17 cellular contexts compared by ENCODE assay signal in the genomic region with DNA sequence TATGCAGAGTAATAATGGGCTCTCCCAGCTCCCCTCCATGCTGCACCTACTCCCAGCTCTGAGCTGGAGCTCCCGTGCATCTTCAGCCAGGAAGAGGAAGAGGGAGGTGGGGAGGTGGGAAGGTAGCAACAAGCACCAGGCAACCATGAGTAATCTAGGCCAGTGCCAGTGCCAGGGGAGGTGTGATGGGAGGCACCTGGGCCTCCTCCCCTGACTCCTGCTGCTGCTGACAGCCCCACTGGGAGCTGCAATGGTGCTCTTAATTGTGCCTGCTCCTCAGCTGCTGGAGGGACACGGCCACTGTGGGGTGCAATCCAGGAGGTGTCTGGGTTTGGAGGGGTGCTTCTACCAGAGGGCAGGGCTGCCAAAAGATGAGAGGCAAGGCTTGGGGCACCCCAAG.
"Had no signal": no experiment of that assay in that cellular context is flagged by ENCODE, and none has a peak within 500 bp of the region (broad histone marks: within the 10 kb centered on the region; RNA-seq: fewer than 3 reads in every experiment).

No MANE protein-coding gene starts in this region.

- DNase-seq: activated CD4-positive, alpha-beta T cell treated with anti-CD3 and anti-CD28 coated beads for 1 hour; activated CD8-positive, alpha-beta memory T cell treated with anti-CD3 and anti-CD28 coated beads for 24 hours; activated CD8-positive, alpha-beta memory T cell treated with anti-CD3 and anti-CD28 coated beads, Interleukin-2, amount 50 U/mL, for 48 hours; activated effector memory CD4-positive, alpha-beta T cell treated with Interleukin-2 at 50 U/mL for 16 hours; activated T-cell treated with anti-CD3 and anti-CD28 coated beads, Interleukin-2, amount 50 U/mL, for 48 hours; foreskin fibroblast; left lung; psoas muscle; stimulated activated CD4-positive, alpha-beta T cell treated with anti-CD3 and anti-CD28 coated beads, Interleukin-4, amount 100 ng/mL, for 1 hour; stimulated activated naive CD8-positive, alpha-beta T cell treated with anti-CD3 and anti-CD28 coated beads, Interleukin-15, amount 100 ng/mL, for 72 hours; transverse colon; WERI-Rb-1 had no signal

- H3K4me3 ChIP-seq: ascending aorta, left lung, psoas muscle, smooth muscle cell, suprapubic skin, transverse colon, vagina had no signal

- H3K4me1 ChIP-seq: left lung, psoas muscle, vagina had no signal

- H3K27me3 ChIP-seq: ascending aorta, transverse colon, vagina had no signal

- H3K27ac ChIP-seq: ascending aorta, left lung, psoas muscle, suprapubic skin, transverse colon, vagina, WERI-Rb-1 had no signal

- ATAC-seq: left lung; psoas muscle; sciatic nerve; stimulated activated naive CD8-positive, alpha-beta T cell treated with anti-CD3 and anti-CD28 coated beads, Interleukin-15, amount 100 ng/mL, for 72 hours had no signal

- H3K36me3 ChIP-seq: ascending aorta, left lung, suprapubic skin, transverse colon, vagina, WERI-Rb-1 had no signal

- H3K9me3 ChIP-seq: ascending aorta, left lung, psoas muscle, suprapubic skin, transverse colon, vagina had no signal
